Comparison of ENCODE assay signal across 7 cellular contexts in genomic region chr4:123452585-123452984, GRCh38. TPM values are rescaled to one million over a fixed set of nuclear protein-coding genes. Genes with fewer than 3 reads are reported as not detected.
A peak's percentile ranks its signal among the peaks of the same experiment; 100 is the strongest.
DNase-seq lines count a peak whose midpoint lies in the region; ATAC-seq and TF ChIP-seq lines count a peak whose summit lies in the region.

No MANE protein-coding gene starts in this region.

- H3K4me3 ChIP-seq in HEK293 (ENCODE audit: low read depth, low read length) (no peak overlapping the region), fibroblast of mammary gland (ENCODE audit: control insufficient read depth, low read depth, low read length) (no peak overlapping the region), sigmoid colon (no peak overlapping the region)

- no peaks in the 10 kb centered on the region for H3K36me3 ChIP-seq in HEK293 (ENCODE audit: control insufficient read depth in 2 of 2, insufficient read depth in 1 of 2, low read length in 2 of 2)
- H3K36me3 ChIP-seq in sigmoid colon, result no peaks in the 10 kb centered on the region

- H3K27me3 ChIP-seq in sigmoid colon, result no peaks in the 10 kb centered on the region

- DNase-seq in OCI-M1 (lab: John Stamatoyannopoulos, UW) (peak; percentile 51), fibroblast of mammary gland (ENCODE audit: low read depth) (peak; percentile 95), sigmoid colon (peak; percentile 76), mesenteric fat pad (ENCODE audit: low spot score) (no peak), OCI-M2 (lab: John Stamatoyannopoulos, UW; ENCODE audit: unreplicated experiment) (no peak)

- H3K27ac ChIP-seq in HEK293 (ENCODE audit: extremely low read depth, low read depth, low read length), result no peak overlapping the region
- H3K27ac ChIP-seq in sigmoid colon, result no peak overlapping the region

- TF ChIP-seq CTCF in HEK293 (tag by site-specific recombination; IDR thresholded peaks at IDR 0.05), result no peak
- TF ChIP-seq CTCF in fibroblast of mammary gland (conservative IDR thresholded peaks at IDR 0.05; ENCODE audit: control insufficient read depth, insufficient read depth, low read depth, low read length), result no peak
- no peak for TF ChIP-seq CTCF in sigmoid colon (IDR thresholded peaks at IDR 0.05)

- no peak for TF ChIP-seq EP300 in sigmoid colon (IDR thresholded peaks at IDR 0.05)

- TF ChIP-seq POLR2A in sigmoid colon (IDR thresholded peaks at IDR 0.05), result no peak

- H3K4me1 ChIP-seq in HEK293 (ENCODE audit: control insufficient read depth, insufficient read depth, low read length), result peaks cover 8% of the 10 kb centered on the region
- peaks cover 0 to 5% (median 0%) of the 10 kb centered on the region in 4 donors for H3K4me1 ChIP-seq in sigmoid colon

- H3K9me3 ChIP-seq in HEK293 (ENCODE audit: control insufficient read depth, insufficient read depth, low read depth, low read length) (no peaks in the 10 kb centered on the region), sigmoid colon (no peaks in the 10 kb centered on the region)

- CTCF ChIA-PET in HEK293 (lab: Yijun Ruan, JAX), result interaction anchor here (0.5 to 0.6 kb wide), 3 partner anchors 72 to 538 kb away, joined by 3 to 7 read pairs (median 4); no protein-coding TSS in a partner anchor

- no peak for ATAC-seq in HG03175 (IDR thresholded peaks at IDR 0.05; ENCODE audit: unreplicated experiment)

- POLR2A ChIA-PET in HEK293 (lab: Yijun Ruan, JAX), result interaction anchor here (0.9 kb wide), 1 partner anchor 56 kb away, joined by 4 read pairs; the partner anchor contains the start of gene SPRY1

- intact Hi-C loops in sigmoid colon (cut with DNase I), result no loop called here

TF ChIP-seq in HEK293, 187 proteins besides CTCF, POLR2A, EP300 and RAD21:
- TF ChIP-seq ZNF19 (tag by site-specific recombination; IDR thresholded peaks at IDR 0.05; ENCODE audit: low read depth) (no peak), ZNF248 (tag by site-specific recombination; IDR thresholded peaks at IDR 0.05) (no peak), SP7 (tag by site-specific recombination; IDR thresholded peaks at IDR 0.05) (peak; percentile 45; the same call in 1 of the 2 replicates), KLF9 (tag by site-specific recombination; IDR thresholded peaks at IDR 0.05; ENCODE audit: low read depth) (no peak), ZNF214 (tag by site-specific recombination; IDR thresholded peaks at IDR 0.05; ENCODE audit: borderline replicate concordance) (no peak), ZFHX2 (tag by site-specific recombination; conservative IDR thresholded peaks at IDR 0.05) (no peak), OSR2 (tag by site-specific recombination; IDR thresholded peaks at IDR 0.05) (peak; percentile 79), ZNF629 (tag by site-specific recombination; IDR thresholded peaks at IDR 0.05) (0 out of 2 replicates have a peak, but pooled peaks have one; percentile 13), GLIS1 (tag by site-specific recombination; IDR thresholded peaks at IDR 0.05) (no peak), TSHZ1 (tag by site-specific recombination; IDR thresholded peaks at IDR 0.05; ENCODE audit: borderline replicate concordance) (no peak), ZNF776 (tag by site-specific recombination; IDR thresholded peaks at IDR 0.05; ENCODE audit: borderline replicate concordance) (no peak), ZNF530 (tag by site-specific recombination; IDR thresholded peaks at IDR 0.05; ENCODE audit: low read depth) (no peak), ZNF266 (tag by site-specific recombination; IDR thresholded peaks at IDR 0.05; ENCODE audit: low read depth) (no peak), ZNF354C (tag by site-specific recombination; IDR thresholded peaks at IDR 0.05; ENCODE audit: borderline replicate concordance, low read depth) (no peak), ZNF23 (tag by site-specific recombination; IDR thresholded peaks at IDR 0.05; ENCODE audit: borderline replicate concordance) (no peak), ZNF366 (tag by site-specific recombination; conservative IDR thresholded peaks at IDR 0.05) (peak; percentile 60), ZNF140 (tag by site-specific recombination; IDR thresholded peaks at IDR 0.05) (no peak), ZNF660 (tag by site-specific recombination; IDR thresholded peaks at IDR 0.05) (0 out of 2 replicates have a peak, but pooled peaks have one; percentile 12), ZNF501 (tag by site-specific recombination; IDR thresholded peaks at IDR 0.05) (no peak), ZBTB17 (tag by site-specific recombination; IDR thresholded peaks at IDR 0.05) (peak; percentile 53), HOXA7 (CRISPR knock-in tag; IDR thresholded peaks at IDR 0.05; ENCODE audit: borderline replicate concordance) (no peak), ZNF394 (tag by site-specific recombination; IDR thresholded peaks at IDR 0.05; ENCODE audit: borderline replicate concordance) (no peak)

RNA-seq across cellular contexts. Expression of gene SPRY1, which starts 56.0 kb away (rescaled TPM):
- total RNA-seq in sigmoid colon (10 to 100 TPM; 37.6 to 84.4 (median 56.7) TPM), mesenteric fat pad (343 TPM)
- 10 to 100 TPM in 2 of 3 donors, 1 to 10 TPM in 1; 5.5 to 21.0 (median 18.1) TPM for polyA plus RNA-seq in sigmoid colon

Comparison
In these comparisons a context has a peak if more than half of its experiments do, and no peak if none do; other contexts are left out.
1. DNase-seq: peak in OCI-M1 (single experiment), fibroblast of mammary gland (single experiment) and sigmoid colon (single experiment); none in mesenteric fat pad (single experiment) and OCI-M2 (single experiment).